9 cellular contexts compared by ENCODE assay signal in the genomic region with DNA sequence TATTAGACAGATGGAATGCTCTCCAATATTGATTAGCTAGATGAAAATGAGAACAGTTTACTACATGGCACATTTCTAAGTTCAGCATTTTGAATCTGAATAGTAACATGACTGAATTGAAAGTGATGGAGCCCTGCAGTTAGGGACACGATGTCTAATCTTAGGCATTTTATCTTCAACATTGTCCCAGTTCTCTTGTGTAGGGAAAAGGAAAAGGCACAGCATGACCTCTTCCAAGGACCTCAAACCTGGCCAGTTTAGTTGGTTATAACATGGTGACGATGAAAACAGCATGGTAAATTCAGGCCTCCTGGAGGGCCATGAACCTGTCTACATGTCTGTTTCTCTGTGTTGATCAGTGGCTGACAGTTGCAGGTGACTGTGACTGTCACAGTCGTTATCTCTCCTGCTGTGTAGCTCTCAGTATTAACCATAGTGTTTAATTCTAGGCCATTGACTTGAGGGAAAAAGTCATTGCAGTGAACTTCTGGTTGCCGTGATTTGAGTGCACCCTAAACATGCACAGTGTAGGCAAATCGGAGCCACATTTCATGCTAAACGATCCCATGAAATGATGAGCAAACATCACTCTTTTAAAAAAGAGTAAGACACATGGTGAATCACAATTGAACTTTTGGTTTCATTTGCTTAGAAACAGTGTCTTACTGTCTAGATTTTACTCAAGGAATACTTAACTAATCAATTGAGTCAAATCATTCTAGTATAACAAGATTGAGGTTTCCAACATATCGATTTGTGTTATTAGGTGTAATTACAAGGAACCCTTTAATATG.
DNase-seq lines count a peak whose midpoint lies in the region; ATAC-seq and FAIRE-seq lines count a peak whose summit lies in the region.
"Had no signal": no experiment of that assay in that cellular context is flagged by ENCODE, and none has a peak within 500 bp of the region (broad histone marks: within the 10 kb centered on the region; RNA-seq: fewer than 3 reads in every experiment).

No MANE protein-coding gene starts in this region.

- DNase-seq in G401 (ENCODE audit: low spot score) (no peak), NCI-H1436 treated with DMSO at 0.1 percent for 48 hours (lab: John Stamatoyannopoulos, UW) (no peak), NCI-H1694 (lab: John Stamatoyannopoulos, UW) (no peak), midbrain (lab: John Stamatoyannopoulos, UW) (no peak)
- DNase-seq: NCI-H526 treated with DMSO at 0.1 percent for 48 hours had no signal

- FAIRE-seq in islet of Langerhans (lab: Jason Lieb, UNC), result peak; percentile 49

- in situ Hi-C loops in G401 (cut with HindIII; ENCODE audit: low sequenced_read_pairs), result no loop called here

- peak; percentile 70 for ATAC-seq in GM18861 (IDR thresholded peaks at IDR 0.05; ENCODE audit: unreplicated experiment)
- peak; percentile 54 for ATAC-seq in GM21528 (IDR thresholded peaks at IDR 0.05; ENCODE audit: low FRiP score, unreplicated experiment)
- peak; percentile 52 for ATAC-seq in HG03469 (IDR thresholded peaks at IDR 0.05; ENCODE audit: unreplicated experiment)
